Comparison of ENCODE assay signal across 12 cellular contexts in genomic region chr1:1832820-1833219, GRCh38. TPM values are rescaled to one million over a fixed set of nuclear protein-coding genes. Genes with fewer than 3 reads are reported as not detected.
DNase-seq lines count a peak whose midpoint lies in the region; ATAC-seq, FAIRE-seq and TF ChIP-seq lines count a peak whose summit lies in the region.
"Had no signal": no experiment of that assay in that cellular context is flagged by ENCODE, and none has a peak within 500 bp of the region (broad histone marks: within the 10 kb centered on the region; RNA-seq: fewer than 3 reads in every experiment).

No MANE protein-coding gene starts in this region.

- H2AFZ ChIP-seq in GM12878 (ENCODE audit: control insufficient read depth, low read depth, low read length) = no peak overlapping the region

- peaks cover 31% of the 10 kb centered on the region for H3K36me3 Mint-ChIP-seq in mesothelial cell of epicardium

- DNase-seq in BE2C (peak; percentile 75), GM12878 (ENCODE audit: low read depth, low spot score) (no peak), mesothelial cell of epicardium (ENCODE audit: low spot score in 2 of 2, unreplicated experiment in 2 of 2) (no peak), NCI-H2196 (lab: John Stamatoyannopoulos, UW; ENCODE audit: unreplicated experiment) (no peak), hepatic stellate cell (ENCODE audit: low spot score) (no peak), T-helper 1 cell (no peak)
- DNase-seq: activated naive CD4-positive, alpha-beta T cell; COR-L47; NCI-H1436; NK-92 treated with Interleukin-12 subunit alpha and Interleukin-12 subunit beta, amount 100 ng/mL, for 24 hours had no signal

- H3K27me3 Mint-ChIP-seq in mesothelial cell of epicardium (ENCODE audit: low read depth) = no peaks in the 10 kb centered on the region

- H3K36me3 ChIP-seq in BE2C = peaks cover 34% of the 10 kb centered on the region
- peaks cover 3 to 54% of the 10 kb centered on the region in 2 experiments; a peak in 2 of 3 replicates for H3K36me3 ChIP-seq in HEK293 (ENCODE audit: control insufficient read depth in 2 of 2, insufficient read depth in 1 of 2, low read length in 2 of 2)
- peaks cover 11 to 14% of the 10 kb centered on the region in 2 experiments for H3K36me3 ChIP-seq in GM12878 (ENCODE audit: control insufficient read depth in 2 of 2, insufficient read depth in 2 of 2, low read length in 1 of 2)

- no peaks in the 10 kb centered on the region for H4K20me1 ChIP-seq in GM12878 (ENCODE audit: control insufficient read depth, insufficient read depth)

- peak overlapping the region; percentile 3 for H3K27ac Mint-ChIP-seq in mesothelial cell of epicardium

- in situ Hi-C loops in GM12878 (cut with MboI) = no loop called here

- no peak for TF ChIP-seq POLR2A in GM12878 (IDR thresholded peaks at IDR 0.05; ENCODE audit: low read depth, low read length)

- ATAC-seq in GM12878 (no peak), HG03342 (IDR thresholded peaks at IDR 0.05; ENCODE audit: unreplicated experiment) (no peak)

- H3K4me1 Mint-ChIP-seq in mesothelial cell of epicardium = peaks cover 1% of the 10 kb centered on the region

- intact Hi-C loops in GM12878 (cut with micrococcal nuclease; ENCODE audit: unreplicated experiment) = no loop called here

- TF ChIP-seq CTCF in BE2C (IDR thresholded peaks at IDR 0.05; ENCODE audit: low read depth, low read length) (no peak), HEK293 (tag by site-specific recombination; IDR thresholded peaks at IDR 0.05) (no peak), GM12878 (IDR thresholded peaks at IDR 0.05 in 2 of 3, conservative IDR thresholded peaks at IDR 0.05 in 1 of 3; ENCODE audit: control insufficient read depth in 2 of 3, extremely low read depth in 1 of 3, insufficient read depth in 1 of 3, low read depth in 3 of 3, low read length in 3 of 3) (no peak), mesothelial cell of epicardium (IDR thresholded peaks at IDR 0.05; ENCODE audit: unreplicated experiment) (no peak)

- no peaks in the 10 kb centered on the region for H3K9me3 Mint-ChIP-seq in mesothelial cell of epicardium

- TF ChIP-seq EP300 in GM12878 (IDR thresholded peaks at IDR 0.05; ENCODE audit: borderline replicate concordance in 1 of 2, control insufficient read depth in 1 of 2, low read depth in 2 of 2, low read length in 2 of 2) = no peak

- POLR2A ChIA-PET in HEK293 (lab: Yijun Ruan, JAX) = no interaction called here
- POLR2A ChIA-PET in GM12878 (lab: Charles Lee) = no interaction called here

- SMC1A ChIA-PET in GM12878 (lab: Charles Lee; ENCODE audit: uncharacterized antibody, unreplicated experiment) = interaction anchor here (1.7 to 2.0 kb wide), 2 partner anchors 16 to 51 kb away, joined by 5 to 10 read pairs; no protein-coding TSS in a partner anchor

- H3K4me3 ChIP-seq in BE2C (ENCODE audit: low read depth, low read length) = no peak overlapping the region
- no peak overlapping the region for H3K4me3 ChIP-seq in HEK293 (ENCODE audit: low read depth, low read length)
- H3K4me3 ChIP-seq in GM12878 = no peak overlapping the region

- H3K27ac ChIP-seq in HEK293 (ENCODE audit: extremely low read depth, low read depth, low read length) (no peak overlapping the region), GM12878 (ENCODE audit: control insufficient read depth, insufficient read depth) (no peak overlapping the region)

- peaks cover 32% of the 10 kb centered on the region for H3K4me1 ChIP-seq in BE2C
- peaks cover 4% of the 10 kb centered on the region for H3K4me1 ChIP-seq in HEK293 (ENCODE audit: control insufficient read depth, insufficient read depth, low read length)
- H3K4me1 ChIP-seq in GM12878 (ENCODE audit: control insufficient read depth, insufficient read depth, low read length) = peaks cover 50% of the 10 kb centered on the region

- H3K27me3 ChIP-seq in BE2C (no peaks in the 10 kb centered on the region), GM12878 (replicated peaks in 1 of 2; ENCODE audit: control insufficient read depth in 2 of 2, insufficient read depth in 2 of 2, low read length in 1 of 2) (no peaks in the 10 kb centered on the region)

- CTCF ChIA-PET in HEK293 (lab: Yijun Ruan, JAX) = interaction anchor here (0.8 kb wide), 1 partner anchor 73 kb away, joined by 5 read pairs; no protein-coding TSS in a partner anchor
- CTCF ChIA-PET in GM12878 (lab: Yijun Ruan, JAX) = interaction anchor here (1.0 kb wide), 1 partner anchor 55 kb away, joined by 3 read pairs; no protein-coding TSS in a partner anchor

- no peak overlapping the region for H3K4me2 ChIP-seq in GM12878 (ENCODE audit: control insufficient read depth, insufficient read depth)

- no peak for TF ChIP-seq RAD21 in GM12878 (IDR thresholded peaks at IDR 0.05; ENCODE audit: insufficient read depth, low read depth, low read length)

- no peak overlapping the region for H3K9ac ChIP-seq in GM12878 (ENCODE audit: control insufficient read depth, insufficient read depth, low read length)

- H3K79me2 ChIP-seq in GM12878 (ENCODE audit: control insufficient read depth, insufficient read depth, low read length) = peaks cover 70% of the 10 kb centered on the region

- no peak for FAIRE-seq in GM12878 (lab: Jason Lieb, UNC)

- WGBS in GM12878 (ENCODE audit: insufficient coverage, insufficient replicate concordance, low lambda C conversion rate, missing lambda C conversion rate) = 61% methylated on average over 5 of the region's 5 CpGs

- H3K9me3 ChIP-seq in BE2C (no peaks in the 10 kb centered on the region), HEK293 (ENCODE audit: control insufficient read depth, insufficient read depth, low read depth, low read length) (no peaks in the 10 kb centered on the region), GM12878 (replicated peaks; ENCODE audit: control insufficient read depth, insufficient read depth, low read length) (no peaks in the 10 kb centered on the region)

- RAD21 ChIA-PET in GM12878 (lab: Charles Lee; ENCODE audit: unreplicated experiment) = interaction anchor here (0.6 kb wide), 1 partner anchor 25 kb away, joined by 4 read pairs; no protein-coding TSS in a partner anchor

- no TSS peak for BruUV-seq in GM12878 (replicated peaks; lab: Mats Ljungman, UMichigan)

- H3K4me3 Mint-ChIP-seq in mesothelial cell of epicardium = no peak overlapping the region

TF ChIP-seq in HEK293, 187 proteins besides CTCF, POLR2A, EP300 and RAD21 (continues in another document):
- TF ChIP-seq ZFP69B (tag by site-specific recombination; IDR thresholded peaks at IDR 0.05) = 0 out of 2 replicates have a peak, but pooled peaks have one; percentile 33
- 0 out of 2 replicates have a peak, but pooled peaks have one; percentile 18 for TF ChIP-seq SCRT2 (tag by site-specific recombination; IDR thresholded peaks at IDR 0.05)

TF ChIP-seq in GM12878, 131 proteins besides CTCF, POLR2A, EP300 and RAD21:
- TF ChIP-seq, protein P1, sequence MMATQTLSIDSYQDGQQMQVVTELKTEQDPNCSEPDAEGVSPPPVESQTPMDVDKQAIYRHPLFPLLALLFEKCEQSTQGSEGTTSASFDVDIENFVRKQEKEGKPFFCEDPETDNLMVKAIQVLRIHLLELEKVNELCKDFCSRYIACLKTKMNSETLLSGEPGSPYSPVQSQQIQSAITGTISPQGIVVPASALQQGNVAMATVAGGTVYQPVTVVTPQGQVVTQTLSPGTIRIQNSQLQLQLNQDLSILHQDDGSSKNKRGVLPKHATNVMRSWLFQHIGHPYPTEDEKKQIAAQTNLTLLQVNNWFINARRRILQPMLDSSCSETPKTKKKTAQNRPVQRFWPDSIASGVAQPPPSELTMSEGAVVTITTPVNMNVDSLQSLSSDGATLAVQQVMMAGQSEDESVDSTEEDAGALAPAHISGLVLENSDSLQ (IDR thresholded peaks at IDR 0.05) = 0 out of 2 replicates have a peak, but pooled peaks have one; percentile 8
- no peak for TF ChIP-seq CBX3 (IDR thresholded peaks at IDR 0.05; ENCODE audit: borderline replicate concordance, low read depth)
TF ChIP-seq in GM12878: peak in this region for 1.

RNA-seq across cellular contexts. Expression of gene NADK, which starts 54.5 kb away (rescaled TPM):
- 166 TPM for polyA plus RNA-seq in BE2C (2012; ENCODE audit: insufficient read depth, insufficient read length, low read depth)
- total RNA-seq in GM12878 (2013; cell fraction: nucleolus; rRNA removed) = 113 and 124 TPM in 2 replicates
- total RNA-seq in GM12878 (2014; rRNA removed) (46.5 and 49.1 TPM in 2 replicates), GM12878 (2014; rRNA removed; fragmentation: Illumina TruSeq; extraction: Trizol) (27.0 and 30.2 TPM in 2 replicates), GM12878 (2021) (78.7 and 93.2 TPM in 2 replicates), mesothelial cell of epicardium (77.7 to 79.9 TPM (median 78.2 TPM) in 3 replicates)
- 36.7 TPM for polyA plus RNA-seq in GM12878 (2011; ENCODE audit: low read depth)
- polyA plus RNA-seq in GM12878 (2011; rRNA removed) (48.7 and 62.6 TPM in 2 replicates), GM12878 (2014; fragmentation: Illumina TruSeq; extraction: Trizol) (10.6 and 32.9 TPM in 2 replicates), GM12878 (2014; fragmentation: Nextera tagmentation; extraction: Ambion mirVana) (1 to 10 TPM; 1.1 to 3.6 TPM), GM12878 (2014; rRNA removed) (70.8 and 75.2 TPM in 2 replicates), GM12878 (2016; fragmentation: Nextera tagmentation; extraction: Ambion mirVana) (10 to 100 TPM; 44.6 to 60.6 TPM)
- polyA plus RNA-seq in GM12878 (2011; cell fraction: cytosol; rRNA removed) = 72.7 and 78.2 TPM in 2 replicates
- 242 and 315 TPM in 2 replicates for polyA plus RNA-seq in GM12878 (2011; cell fraction: nucleus; rRNA removed)
- polyA plus RNA-seq in GM12878 (2012) = 42.3 and 46.1 TPM in 2 replicates
- polyA minus RNA-seq in GM12878 (2011; rRNA and poly(A)+ RNA removed) = 21.1 and 51.6 TPM in 2 replicates
- polyA minus RNA-seq in GM12878 (2011; cell fraction: cytosol; rRNA and poly(A)+ RNA removed) = 29.9 and 30.3 TPM in 2 replicates
- polyA minus RNA-seq in GM12878 (2011; cell fraction: nucleus; rRNA and poly(A)+ RNA removed) = 39.2 and 54.4 TPM in 2 replicates

RNA-seq across cellular contexts. Expression of gene GNB1, which starts 58.1 kb away (rescaled TPM):
- 688 TPM for polyA plus RNA-seq in BE2C (2012; ENCODE audit: insufficient read depth, insufficient read length, low read depth)
- total RNA-seq in GM12878 (2013; cell fraction: nucleolus; rRNA removed) = 193 and 204 TPM in 2 replicates
- total RNA-seq in GM12878 (2014; rRNA removed) = 64.8 and 68.2 TPM in 2 replicates
- total RNA-seq in GM12878 (2014; rRNA removed; fragmentation: Illumina TruSeq; extraction: Trizol) = 120 and 126 TPM in 2 replicates
- 324 and 335 TPM in 2 replicates for total RNA-seq in GM12878 (2021)
- polyA plus RNA-seq in GM12878 (2011; ENCODE audit: low read depth) = 145 TPM
- polyA plus RNA-seq in GM12878 (2011; rRNA removed) = 223 and 374 TPM in 2 replicates
- polyA plus RNA-seq in GM12878 (2011; cell fraction: cytosol; rRNA removed) = 336 and 348 TPM in 2 replicates
- 165 and 201 TPM in 2 replicates for polyA plus RNA-seq in GM12878 (2011; cell fraction: nucleus; rRNA removed)
- polyA plus RNA-seq in GM12878 (2012) = 179 and 196 TPM in 2 replicates
- 203 and 392 TPM in 2 replicates for polyA plus RNA-seq in GM12878 (2014; fragmentation: Illumina TruSeq; extraction: Trizol)
- polyA plus RNA-seq in GM12878 (2014; fragmentation: Nextera tagmentation; extraction: Ambion mirVana) = 10 to 100 TPM; 41.0 to 53.7 TPM
- polyA plus RNA-seq in GM12878 (2014; rRNA removed) = 199 and 201 TPM in 2 replicates
- polyA plus RNA-seq in GM12878 (2016; fragmentation: Nextera tagmentation; extraction: Ambion mirVana) = 10 to 100 TPM; 23.0 to 49.1 TPM
- 448 and 491 TPM in 2 replicates for polyA minus RNA-seq in GM12878 (2011; rRNA and poly(A)+ RNA removed)
- 134 and 143 TPM in 2 replicates for polyA minus RNA-seq in GM12878 (2011; cell fraction: cytosol; rRNA and poly(A)+ RNA removed)
- 45.1 and 81.2 TPM in 2 replicates for polyA minus RNA-seq in GM12878 (2011; cell fraction: nucleus; rRNA and poly(A)+ RNA removed)
- 272 to 289 TPM (median 283 TPM) in 3 replicates for total RNA-seq in mesothelial cell of epicardium
